12 cellular contexts compared by ENCODE assay signal in the genomic region with DNA sequence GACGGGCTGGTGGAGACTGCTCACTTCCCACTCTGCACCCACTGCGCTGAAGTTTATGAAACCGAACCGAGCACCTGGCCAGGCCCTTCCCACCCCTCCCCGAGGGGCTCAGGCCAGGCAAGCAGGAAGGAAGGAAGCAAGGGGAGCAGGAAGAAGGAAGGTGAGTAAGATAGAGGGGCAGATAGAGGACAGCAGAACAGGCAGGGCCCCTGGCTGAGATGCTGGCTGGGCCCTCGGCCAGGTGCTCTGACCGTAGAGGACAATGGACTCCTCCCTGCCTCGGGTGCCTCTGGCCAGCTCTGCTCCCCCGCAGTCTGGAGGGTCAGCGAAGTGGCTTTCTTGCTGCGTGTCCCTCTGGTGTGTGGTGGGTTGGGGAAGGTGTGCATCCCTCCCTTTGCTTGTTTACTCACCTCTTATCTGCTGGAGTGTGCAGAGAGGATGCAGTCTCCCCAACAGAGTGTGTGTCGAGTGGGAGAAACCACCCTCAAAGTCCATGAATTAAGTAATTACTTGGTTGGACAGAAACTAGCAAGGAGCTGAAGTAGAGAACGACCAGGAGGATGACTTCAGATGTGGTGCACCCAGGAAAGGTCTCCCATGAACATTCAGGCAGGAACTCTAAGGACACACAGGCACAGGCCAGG.
"Had no signal": no experiment of that assay in that cellular context is flagged by ENCODE, and none has a peak within 500 bp of the region (broad histone marks: within the 10 kb centered on the region; RNA-seq: fewer than 3 reads in every experiment).

No MANE protein-coding gene starts in this region.

- H3K27ac Mint-ChIP-seq: activated CD4-positive, alpha-beta T cell treated with anti-CD3 and anti-CD28 coated beads, Interleukin-2, amount 10 ng/mL, durations not matched to agents 24 days and 14 days; activated naive CD8-positive, alpha-beta T cell had no signal

- H3K36me3 Mint-ChIP-seq: activated naive CD8-positive, alpha-beta T cell had no signal

- H3K4me1 ChIP-seq: breast epithelium, left lung, pancreas, transverse colon had no signal

- H3K4me3 ChIP-seq: breast epithelium, left lung, pancreas, transverse colon had no signal

- H3K4me1 Mint-ChIP-seq: activated CD4-positive, alpha-beta T cell treated with anti-CD3 and anti-CD28 coated beads, Interleukin-2, amount 10 ng/mL, durations not matched to agents 24 days and 14 days had no signal

- H3K27ac ChIP-seq: breast epithelium, left lung, pancreas, transverse colon had no signal

- H3K27me3 Mint-ChIP-seq: activated CD4-positive, alpha-beta T cell treated with anti-CD3 and anti-CD28 coated beads, Interleukin-2, amount 10 ng/mL, durations not matched to agents 24 days and 14 days had no signal

- H3K4me3 Mint-ChIP-seq: activated CD4-positive, alpha-beta T cell treated with anti-CD3 and anti-CD28 coated beads, Interleukin-2, amount 10 ng/mL, durations not matched to agents 24 days and 14 days; activated naive CD8-positive, alpha-beta T cell had no signal

- H3K27me3 ChIP-seq: transverse colon had no signal

- ATAC-seq: left lung, pancreas had no signal

- H3K36me3 ChIP-seq: breast epithelium, left lung, pancreas, transverse colon had no signal

- H3K9me3 ChIP-seq: breast epithelium, left lung, pancreas, transverse colon had no signal

- H3K9me3 Mint-ChIP-seq: activated CD4-positive, alpha-beta T cell treated with anti-CD3 and anti-CD28 coated beads, Interleukin-2, amount 10 ng/mL, durations not matched to agents 24 days and 14 days had no signal

- DNase-seq: activated CD4-positive, alpha-beta T cell treated with anti-CD3 and anti-CD28 coated beads, Interleukin-2, amount 10 ng/mL, durations not matched to agents 24 days and 14 days; activated gamma-delta T cell; activated T-cell treated with anti-CD3 and anti-CD28 coated beads, Interleukin-2, amount 50 U/mL, for 48 hours; foreskin melanocyte; retina; stimulated activated CD4-positive, alpha-beta T cell treated with anti-CD3 and anti-CD28 coated beads, Interleukin-15, amount 100 ng/mL, for 24 hours; SW 1271; transverse colon had no signal
